In genomic region chr9:70917277-70917676, GRCh38 we compare ENCODE assay signal across 38 cellular contexts.
"Had no signal": no experiment of that assay in that cellular context is flagged by ENCODE, and none has a peak within 500 bp of the region (broad histone marks: within the 10 kb centered on the region; RNA-seq: fewer than 3 reads in every experiment).

No MANE protein-coding gene starts in this region.

- H3K27me3 ChIP-seq: adrenal gland, ascending aorta, body of pancreas, brain microvascular endothelial cell, breast epithelium, cardiac muscle cell had no signal

- H3K4me1 ChIP-seq: adrenal gland, ascending aorta, body of pancreas, breast epithelium had no signal

- H3K4me1 Mint-ChIP-seq: activated naive CD4-positive, alpha-beta T cell treated with anti-CD3 and anti-CD28 coated beads, Interleukin-2, amount 10 ng/mL, durations not matched to agents 7 days and 5 days; activated naive CD4-positive, alpha-beta T cell treated with anti-CD3 and anti-CD28 coated beads, Interleukin-2, amount 50 U/mL, for 24 hours; activated naive CD8-positive, alpha-beta T cell treated with anti-CD3 and anti-CD28 coated beads for 36 hours; activated naive CD8-positive, alpha-beta T cell treated with anti-CD3 and anti-CD28 coated beads, Interleukin-2, amount 10 ng/mL, durations not matched to agents 7 days and 5 days; activated naive CD8-positive, alpha-beta T cell treated with anti-CD3 and anti-CD28 coated beads, Interleukin-2, amount 50 U/mL, for 24 hours; activated T-helper 17 cell treated with anti-CD3 and anti-CD28 coated beads, Interleukin-2, amount 50 U/mL, for 72 hours; central memory CD8-positive, alpha-beta T cell had no signal

- H3K27me3 Mint-ChIP-seq: activated naive CD4-positive, alpha-beta T cell treated with anti-CD3 and anti-CD28 coated beads, Interleukin-2, amount 10 ng/mL, durations not matched to agents 7 days and 5 days; activated naive CD8-positive, alpha-beta T cell treated with anti-CD3 and anti-CD28 coated beads for 36 hours; activated naive CD8-positive, alpha-beta T cell treated with anti-CD3 and anti-CD28 coated beads, Interleukin-2, amount 10 ng/mL, durations not matched to agents 7 days and 5 days; activated T-helper 17 cell treated with anti-CD3 and anti-CD28 coated beads, Interleukin-2, amount 50 U/mL, for 72 hours; brain had no signal

- H3K4me3 ChIP-seq: adrenal gland, ascending aorta, body of pancreas, breast epithelium, cardiac muscle cell had no signal

- H3K9me3 Mint-ChIP-seq: activated naive CD4-positive, alpha-beta T cell treated with anti-CD3 and anti-CD28 coated beads for 36 hours; activated naive CD4-positive, alpha-beta T cell treated with anti-CD3 and anti-CD28 coated beads, Interleukin-2, amount 10 ng/mL, durations not matched to agents 7 days and 5 days; activated naive CD4-positive, alpha-beta T cell treated with anti-CD3 and anti-CD28 coated beads, Interleukin-2, amount 50 U/mL, for 24 hours; activated naive CD8-positive, alpha-beta T cell treated with anti-CD3 and anti-CD28 coated beads for 36 hours; activated naive CD8-positive, alpha-beta T cell treated with anti-CD3 and anti-CD28 coated beads, Interleukin-2, amount 10 ng/mL, durations not matched to agents 7 days and 5 days; activated naive CD8-positive, alpha-beta T cell treated with anti-CD3 and anti-CD28 coated beads, Interleukin-2, amount 50 U/mL, for 24 hours; activated T-cell treated with anti-CD3 and anti-CD28 coated beads, Interleukin-2, amount 50 U/mL, for 24 hours; activated T-cell treated with anti-CD3 and anti-CD28 coated beads, Interleukin-2, amount 50 U/mL, for 4 hours; activated T-helper 1 cell treated with anti-CD3 and anti-CD28 coated beads, Interleukin-12 subunit alpha, Interleukin-12 subunit beta, Interleukin-2, Interleukin-4 antibody, amounts not matched to agents 30 ng/mL and 10 ng/mL and 1 ng/mL, durations not matched to agents 14 hours and 24 hours and 36 hours; activated T-helper 17 cell treated with anti-CD3 and anti-CD28 coated beads, Interleukin-2, amount 50 U/mL, for 72 hours; activated T-helper 2 cell treated with anti-CD3 and anti-CD28 coated beads, Interferon-gamma antibody, Interleukin-2, Interleukin-4, amounts not matched to agents 10 μg/mL and 5 μg/mL and 100 μg/mL, durations not matched to agents 14 hours and 24 hours and 36 hours had no signal

- H3K36me3 ChIP-seq: adrenal gland, ascending aorta, brain microvascular endothelial cell, breast epithelium, cardiac muscle cell had no signal

- DNase-seq: activated effector memory CD4-positive, alpha-beta T cell treated with anti-CD3 and anti-CD28 coated beads, Interleukin-2, amount 50 U/mL, for 16 hours; activated effector memory CD4-positive, alpha-beta T cell treated with Interleukin-2 at 50 U/mL for 16 hours; activated gamma-delta T cell; activated gamma-delta T cell treated with Interleukin-2 at 50 U/mL for 16 hours; activated naive CD4-positive, alpha-beta T cell; activated naive CD4-positive, alpha-beta T cell treated with anti-CD3 and anti-CD28 coated beads for 36 hours; activated naive CD4-positive, alpha-beta T cell treated with anti-CD3 and anti-CD28 coated beads, Interleukin-2, amount 10 ng/mL, durations not matched to agents 7 days and 5 days; activated naive CD4-positive, alpha-beta T cell treated with anti-CD3 and anti-CD28 coated beads, Interleukin-2, amount 50 U/mL, for 16 hours; activated naive CD4-positive, alpha-beta T cell treated with Interleukin-2 at 50 U/mL for 16 hours; activated naive CD8-positive, alpha-beta T cell treated with anti-CD3 and anti-CD28 coated beads for 36 hours; activated naive CD8-positive, alpha-beta T cell treated with anti-CD3 and anti-CD28 coated beads, Interleukin-2, amount 10 ng/mL, durations not matched to agents 7 days and 5 days; activated naive CD8-positive, alpha-beta T cell treated with anti-CD3 and anti-CD28 coated beads, Interleukin-2, amount 50 U/mL, for 24 hours; activated T-cell treated with anti-CD3 and anti-CD28 coated beads, Interleukin-2, amount 50 U/mL, for 1 hour; activated T-cell treated with anti-CD3 and anti-CD28 coated beads, Interleukin-2, amount 50 U/mL, for 24 hours; activated T-cell treated with anti-CD3 and anti-CD28 coated beads, Interleukin-2, amount 50 U/mL, for 4 hours; activated T-cell treated with anti-CD3 and anti-CD28 coated beads, Interleukin-2, amount 50 U/mL, for 48 hours; activated T-cell treated with anti-CD3 and anti-CD28 coated beads, Interleukin-2, amount 50 U/mL, for 72 hours; adrenal gland; amniotic stem cell; amygdala; anterior cingulate cortex; aorta; body of pancreas; brain microvascular endothelial cell; caudate nucleus; central memory CD4-positive, alpha-beta T cell; cerebellar nuclear complex had no signal

- H3K27ac Mint-ChIP-seq: activated naive CD4-positive, alpha-beta T cell treated with anti-CD3 and anti-CD28 coated beads for 36 hours; activated naive CD4-positive, alpha-beta T cell treated with anti-CD3 and anti-CD28 coated beads, Interleukin-2, amount 10 ng/mL, durations not matched to agents 7 days and 5 days; activated naive CD4-positive, alpha-beta T cell treated with anti-CD3 and anti-CD28 coated beads, Interleukin-2, amount 50 U/mL, for 24 hours; activated naive CD4-positive, alpha-beta T cell treated with anti-CD3 and anti-CD28 coated beads, Interleukin-2, amount 50 U/mL, for 72 hours; activated naive CD8-positive, alpha-beta T cell; activated naive CD8-positive, alpha-beta T cell treated with anti-CD3 and anti-CD28 coated beads for 36 hours; activated naive CD8-positive, alpha-beta T cell treated with anti-CD3 and anti-CD28 coated beads, Interleukin-2, amount 10 ng/mL, durations not matched to agents 7 days and 5 days; activated naive CD8-positive, alpha-beta T cell treated with anti-CD3 and anti-CD28 coated beads, Interleukin-2, amount 50 U/mL, for 24 hours; activated T-cell treated with anti-CD3 and anti-CD28 coated beads, Interleukin-2, amount 50 U/mL, for 24 hours; activated T-cell treated with anti-CD3 and anti-CD28 coated beads, Interleukin-2, amount 50 U/mL, for 72 hours; activated T-helper 1 cell treated with anti-CD3 and anti-CD28 coated beads, Interleukin-12 subunit alpha, Interleukin-12 subunit beta, Interleukin-2, Interleukin-4 antibody, amounts not matched to agents 30 ng/mL and 10 ng/mL and 1 ng/mL, durations not matched to agents 14 hours and 24 hours and 36 hours; activated T-helper 17 cell treated with anti-CD3 and anti-CD28 coated beads, Interleukin-2, amount 50 U/mL, for 72 hours; activated T-helper 2 cell treated with anti-CD3 and anti-CD28 coated beads, Interferon-gamma antibody, Interleukin-2, Interleukin-4, amounts not matched to agents 10 μg/mL and 5 μg/mL and 100 μg/mL, durations not matched to agents 14 hours and 24 hours and 36 hours; brain had no signal

- H3K27ac ChIP-seq: adrenal gland, ascending aorta, body of pancreas, brain microvascular endothelial cell, breast epithelium, cardiac muscle cell had no signal

- H3K4me3 Mint-ChIP-seq: activated naive CD4-positive, alpha-beta T cell treated with anti-CD3 and anti-CD28 coated beads for 36 hours; activated naive CD4-positive, alpha-beta T cell treated with anti-CD3 and anti-CD28 coated beads, Interleukin-2, amount 10 ng/mL, durations not matched to agents 7 days and 5 days; activated naive CD4-positive, alpha-beta T cell treated with anti-CD3 and anti-CD28 coated beads, Interleukin-2, amount 50 U/mL, for 24 hours; activated naive CD8-positive, alpha-beta T cell; activated naive CD8-positive, alpha-beta T cell treated with anti-CD3 and anti-CD28 coated beads for 36 hours; activated naive CD8-positive, alpha-beta T cell treated with anti-CD3 and anti-CD28 coated beads, Interleukin-2, amount 10 ng/mL, durations not matched to agents 7 days and 5 days; activated naive CD8-positive, alpha-beta T cell treated with anti-CD3 and anti-CD28 coated beads, Interleukin-2, amount 50 U/mL, for 24 hours; activated T-cell treated with anti-CD3 and anti-CD28 coated beads, Interleukin-2, amount 50 U/mL, for 24 hours; activated T-cell treated with anti-CD3 and anti-CD28 coated beads, Interleukin-2, amount 50 U/mL, for 4 hours; activated T-cell treated with anti-CD3 and anti-CD28 coated beads, Interleukin-2, amount 50 U/mL, for 72 hours; activated T-helper 1 cell treated with anti-CD3 and anti-CD28 coated beads, Interleukin-12 subunit alpha, Interleukin-12 subunit beta, Interleukin-2, Interleukin-4 antibody, amounts not matched to agents 30 ng/mL and 10 ng/mL and 1 ng/mL, durations not matched to agents 14 hours and 24 hours and 36 hours; activated T-helper 17 cell treated with anti-CD3 and anti-CD28 coated beads, Interleukin-2, amount 50 U/mL, for 72 hours; brain; central memory CD8-positive, alpha-beta T cell had no signal

- H3K9me3 ChIP-seq: ascending aorta, body of pancreas, breast epithelium had no signal

- H3K36me3 Mint-ChIP-seq: activated naive CD4-positive, alpha-beta T cell treated with anti-CD3 and anti-CD28 coated beads, Interleukin-2, amount 10 ng/mL, durations not matched to agents 7 days and 5 days; activated naive CD4-positive, alpha-beta T cell treated with anti-CD3 and anti-CD28 coated beads, Interleukin-2, amount 50 U/mL, for 24 hours; activated naive CD8-positive, alpha-beta T cell treated with anti-CD3 and anti-CD28 coated beads for 36 hours; activated naive CD8-positive, alpha-beta T cell treated with anti-CD3 and anti-CD28 coated beads, Interleukin-2, amount 10 ng/mL, durations not matched to agents 7 days and 5 days had no signal
